24 cellular contexts compared by ENCODE assay signal in the genomic region with DNA sequence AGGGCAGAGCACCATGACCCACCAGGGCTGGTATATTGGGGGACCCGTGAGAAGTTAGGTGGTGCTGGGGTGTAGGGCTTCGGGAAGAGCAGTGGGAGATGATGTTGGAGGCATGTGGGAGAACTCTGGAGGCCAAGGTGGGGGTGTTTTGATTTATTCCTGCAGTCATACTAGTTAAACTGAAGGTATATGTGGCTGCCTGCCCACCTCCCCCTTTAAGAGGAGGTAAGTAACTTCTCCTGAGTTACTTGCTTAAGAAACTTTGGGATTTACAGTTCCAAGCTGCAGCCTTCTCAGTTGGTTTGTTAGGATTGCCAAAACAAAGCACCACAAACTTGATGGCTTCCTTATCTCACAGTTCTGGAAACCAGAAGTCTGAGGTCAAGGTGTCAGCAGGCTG.
"Had no signal": no experiment of that assay in that cellular context is flagged by ENCODE, and none has a peak within 500 bp of the region (broad histone marks: within the 10 kb centered on the region; RNA-seq: fewer than 3 reads in every experiment).

No MANE protein-coding gene starts in this region.

- H3K27ac ChIP-seq: colonic mucosa, coronary artery, dorsolateral prefrontal cortex, epithelial cell of prostate, esophagus muscularis mucosa, esophagus squamous epithelium, foreskin keratinocyte, gastrocnemius medialis, gastroesophageal sphincter, heart left ventricle, heart right ventricle had no signal

- H3K9me3 Mint-ChIP-seq: dendritic cell treated with granulocyte-macrophage colony-stimulating factor and Interleukin-4, amounts not matched to agents 40 ng/mL and 50 ng/mL, for 4 days; effector memory CD8-positive, alpha-beta T cell; endodermal cell had no signal

- H3K27me3 Mint-ChIP-seq: dendritic cell treated with granulocyte-macrophage colony-stimulating factor and Interleukin-4, amounts not matched to agents 40 ng/mL and 50 ng/mL, for 4 days had no signal

- H3K27me3 ChIP-seq: colonic mucosa, esophagus muscularis mucosa, foreskin keratinocyte, gastrocnemius medialis, gastroesophageal sphincter had no signal

- DNase-seq: colonic mucosa; cortex of kidney; dermis blood vessel endothelial cell; dorsolateral prefrontal cortex; effector CD4-positive, alpha-beta T cell; effector CD8-positive, alpha-beta T cell; effector memory CD4-positive, alpha-beta T cell; effector memory CD8-positive, alpha-beta T cell; endodermal cell; erythroblast; esophagus squamous epithelium; foreskin fibroblast; foreskin keratinocyte; foreskin melanocyte; gastrocnemius medialis; glutamatergic neuron; head of caudate nucleus; heart left ventricle; heart right ventricle had no signal

- H3K4me3 ChIP-seq: colonic mucosa, coronary artery, dorsolateral prefrontal cortex, esophagus muscularis mucosa, esophagus squamous epithelium, gastrocnemius medialis, gastroesophageal sphincter, heart left ventricle, heart right ventricle had no signal

- H3K4me1 Mint-ChIP-seq: endodermal cell had no signal

- H3K9me3 ChIP-seq: colonic mucosa, esophagus muscularis mucosa, esophagus squamous epithelium, gastrocnemius medialis, gastroesophageal sphincter, heart left ventricle, heart right ventricle had no signal

- H3K4me1 ChIP-seq: colonic mucosa, foreskin keratinocyte, gastroesophageal sphincter, heart left ventricle, heart right ventricle had no signal

- H3K36me3 ChIP-seq: colonic mucosa, esophagus muscularis mucosa, esophagus squamous epithelium, gastrocnemius medialis, gastroesophageal sphincter, heart left ventricle, heart right ventricle had no signal

- H3K27ac Mint-ChIP-seq: dendritic cell treated with granulocyte-macrophage colony-stimulating factor and Interleukin-4, amounts not matched to agents 40 ng/mL and 50 ng/mL, for 4 days; effector memory CD8-positive, alpha-beta T cell; endodermal cell had no signal

- H3K4me3 Mint-ChIP-seq: dendritic cell treated with granulocyte-macrophage colony-stimulating factor and Interleukin-4, amounts not matched to agents 40 ng/mL and 50 ng/mL, for 4 days; effector memory CD8-positive, alpha-beta T cell; endodermal cell had no signal
